Comparison of ENCODE assay signal across 8 cellular contexts in genomic region chr5:91280062-91280941, GRCh38.
DNase-seq lines count a peak whose midpoint lies in the region; ATAC-seq and TF ChIP-seq lines count a peak whose summit lies in the region.

No MANE protein-coding gene starts in this region.

- peak overlapping the region; percentile 99 for H3K27ac Mint-ChIP-seq in activated CD4-positive, alpha-beta memory T cell treated with anti-CD3 and anti-CD28 coated beads for 36 hours

- intact Hi-C loops in activated CD4-positive, alpha-beta memory T cell treated with anti-CD3 and anti-CD28 coated beads for 36 hours (cut with micrococcal nuclease) = loop anchor here (1.0 to 5.0 kb wide), 10 partner anchors 18 to 806 kb away; partner anchors contain the start of genes MBLAC2 and POLR3G
- intact Hi-C loops in dorsolateral prefrontal cortex (cut with DNase I) = loop anchor here (1.0 to 10.0 kb wide), 2 partner anchors 103 to 176 kb away; partner anchors contain the start of gene ARRDC3 (in 2 of the 2)
- intact Hi-C loops in lower leg skin (cut with DNase I; ENCODE audit: low total_unique reads) = loop anchor here (10.0 kb wide), 1 partner anchor 104 kb away; the partner anchor contains the start of gene ARRDC3

- H3K9me3 Mint-ChIP-seq in activated CD4-positive, alpha-beta memory T cell treated with anti-CD3 and anti-CD28 coated beads for 36 hours = peaks cover 15% of the 10 kb centered on the region

- CTCF ChIA-PET in BJ (lab: Yijun Ruan, JAX) = interaction anchor here (0.8 to 2.1 kb wide), 6 partner anchors 30 to 177 kb away, joined by 3 to 5 read pairs (median 3); no protein-coding TSS in a partner anchor
- CTCF ChIA-PET in activated CD4-positive, alpha-beta memory T cell treated with anti-CD3 and anti-CD28 coated beads for 36 hours (lab: Charles Lee) = interaction anchor here (1.3 to 2.6 kb wide), 5 partner anchors 14 to 104 kb away, joined by 4 to 34 read pairs (median 7); partner anchors contain the start of gene ARRDC3

- 0 out of 2 replicates have a peak, but pooled peaks have one; percentile 11 for TF ChIP-seq CTCF in BJ (IDR thresholded peaks at IDR 0.05; ENCODE audit: insufficient read depth, low read depth, low read length)
- peak in 19 of 56 donors; percentile 7 to 48 (median 25) for TF ChIP-seq CTCF in dorsolateral prefrontal cortex (IDR thresholded peaks at IDR 0.05 in 54 of 56, conservative IDR thresholded peaks at IDR 0.05 in 2 of 56; ENCODE audit: low read depth in 1 of 56, partially characterized antibody in 56 of 56)
- TF ChIP-seq CTCF in lower leg skin (IDR thresholded peaks at IDR 0.05) = no peak

- peaks cover 2% of the 10 kb centered on the region for H3K36me3 Mint-ChIP-seq in activated CD4-positive, alpha-beta memory T cell treated with anti-CD3 and anti-CD28 coated beads for 36 hours

- peak; percentile 95 for ATAC-seq in HG03439 (IDR thresholded peaks at IDR 0.05; ENCODE audit: unreplicated experiment)

- H3K27ac ChIP-seq in dorsolateral prefrontal cortex = peak overlapping the region; percentile 80 to 97 (median 91)

- WGBS in lower leg skin, 2 donors = 0% methylated on average over 28 to 54 of the region's 54 CpGs

- peak overlapping the region; percentile 84 for H3K4me3 Mint-ChIP-seq in activated CD4-positive, alpha-beta memory T cell treated with anti-CD3 and anti-CD28 coated beads for 36 hours

- no peaks in the 10 kb centered on the region for H3K27me3 Mint-ChIP-seq in activated CD4-positive, alpha-beta memory T cell treated with anti-CD3 and anti-CD28 coated beads for 36 hours

- H3K4me3 ChIP-seq in BJ (ENCODE audit: low read depth, low read length) (peak overlapping the region; percentile 30), dorsolateral prefrontal cortex (peak overlapping the region; percentile 54 to 88 (median 68)), lower leg skin (ENCODE audit: low read depth, poor library complexity, severe bottlenecking) (peak overlapping the region; percentile 23)

- POLR2A ChIA-PET in BJ (lab: Charles Lee) = interaction anchor here (0.6 to 1.3 kb wide), 3 partner anchors 86 to 133 kb away, joined by 3 to 20 read pairs (median 5); no protein-coding TSS in a partner anchor
- POLR2A ChIA-PET in activated CD4-positive, alpha-beta memory T cell treated with anti-CD3 and anti-CD28 coated beads for 36 hours (lab: Charles Lee) = interaction anchor here (0.7 to 3.7 kb wide), 13 partner anchors 12 to 870 kb away, joined by 3 to 62 read pairs (median 5); partner anchors contain the start of genes ARRDC3 and CETN3

- TF ChIP-seq POLR2A in lower leg skin (IDR thresholded peaks at IDR 0.05) = peak in 1 of 2 donors; percentile 2

- no peaks in the 10 kb centered on the region for H3K36me3 ChIP-seq in BJ (ENCODE audit: control insufficient read depth, insufficient read depth, low read length)

- DNase-seq in BJ (ENCODE audit: low read depth) (peak; percentile 91), GM19238 (ENCODE audit: insufficient read length, low spot score) (peak; percentile 63), NCI-H526 (lab: John Stamatoyannopoulos, UW) (peak; percentile 37 to 83), dorsolateral prefrontal cortex (peak; percentile 85 to 96 (median 91)), lower leg skin (ENCODE audit: low spot score in 2 of 2) (peak; percentile 90 to 98)
- peak; percentile 95 for DNase-seq in activated CD4-positive, alpha-beta memory T cell treated with anti-CD3 and anti-CD28 coated beads for 36 hours
- peak; percentile 92 for DNase-seq in stimulated activated CD4-positive, alpha-beta T cell treated with anti-CD3 and anti-CD28 coated beads, Interleukin-4, amount 100 ng/mL, for 4 hours

- H3K27me3 ChIP-seq in BJ (ENCODE audit: control insufficient read depth, insufficient read depth, low read length) = no peaks in the 10 kb centered on the region
- no peaks in the 10 kb centered on the region for H3K27me3 ChIP-seq in dorsolateral prefrontal cortex

- peaks cover 51% of the 10 kb centered on the region for H3K4me1 Mint-ChIP-seq in activated CD4-positive, alpha-beta memory T cell treated with anti-CD3 and anti-CD28 coated beads for 36 hours (ENCODE audit: low read depth)

Comparison
In these comparisons a context has a peak if more than half of its experiments do, and no peak if none do; other contexts are left out.
1. Peak in every context shown above with its lines: DNase-seq, ATAC-seq, H3K4me3 ChIP-seq and H3K27ac ChIP-seq.